Comparison of ENCODE assay signal across 8 cellular contexts in genomic region chr10:15370212-15370740, GRCh38. TPM values are rescaled to one million over a fixed set of nuclear protein-coding genes. Genes with fewer than 3 reads are reported as not detected.
DNase-seq lines count a peak whose midpoint lies in the region; ATAC-seq and TF ChIP-seq lines count a peak whose summit lies in the region.

No MANE protein-coding gene starts in this region.

- peak overlapping the region; percentile 99 for H3K4me2 ChIP-seq in BLaER1

- H3K9me3 Mint-ChIP-seq in activated B cell treated with CpG ODN at 0.5 μM for 24 hours (no peaks in the 10 kb centered on the region), endothelial cell (ENCODE audit: unreplicated experiment) (no peaks in the 10 kb centered on the region)

- H3K4me3 Mint-ChIP-seq in activated B cell treated with CpG ODN at 0.5 μM for 24 hours = peak overlapping the region; percentile 55
- peak overlapping the region; percentile 96 for H3K4me3 Mint-ChIP-seq in endothelial cell (ENCODE audit: unreplicated experiment)

- peak; percentile 34 for ATAC-seq in activated B cell treated with CpG ODN at 0.5 μM for 24 hours (ENCODE audit: low read depth)
- ATAC-seq in upper lobe of left lung (ENCODE audit: low FRiP score in 2 of 2) = peak in 1 of 2 donors; percentile 55
- ATAC-seq in GM18517 (IDR thresholded peaks at IDR 0.05; ENCODE audit: unreplicated experiment) = no peak

- H4K20me1 ChIP-seq in BLaER1 = peaks cover 34% of the 10 kb centered on the region

- peak overlapping the region; percentile 92 for H3K4me3 ChIP-seq in BLaER1
- H3K4me3 ChIP-seq in HFF-Myc (replicated peaks; ENCODE audit: low read depth, low read length) = peak overlapping the region; percentile 65
- peak overlapping the region; percentile 62 to 66 for H3K4me3 ChIP-seq in muscle layer of duodenum (ENCODE audit: low read depth in 1 of 2, low read length in 2 of 2)
- peak overlapping the region; percentile 41 to 69 (median 63) for H3K4me3 ChIP-seq in upper lobe of left lung

- TF ChIP-seq CTCF in HFF-Myc (IDR thresholded peaks at IDR 0.05; ENCODE audit: low read depth, low read length, missing control alignments) (no peak), activated B cell treated with CpG ODN at 0.5 μM for 24 hours (IDR thresholded peaks at IDR 0.05) (no peak), endothelial cell (IDR thresholded peaks at IDR 0.05; ENCODE audit: unreplicated experiment) (no peak), upper lobe of left lung (IDR thresholded peaks at IDR 0.05) (no peak)

- H3K4me1 ChIP-seq in BLaER1 = peaks cover 26% of the 10 kb centered on the region
- peaks cover 0 to 5% of the 10 kb centered on the region in 2 donors for H3K4me1 ChIP-seq in muscle layer of duodenum (ENCODE audit: control insufficient read depth in 1 of 2, insufficient read depth in 2 of 2, low read length in 2 of 2)
- H3K4me1 ChIP-seq in upper lobe of left lung = peaks cover 10 to 12% (median 11%) of the 10 kb centered on the region in 4 donors

- no peaks in the 10 kb centered on the region for H3K27me3 ChIP-seq in BLaER1
- no peaks in the 10 kb centered on the region for H3K27me3 ChIP-seq in muscle layer of duodenum (ENCODE audit: low read depth, low read length)
- H3K27me3 ChIP-seq in upper lobe of left lung = peaks cover 0 to 2% (median 0%) of the 10 kb centered on the region in 4 donors

- POLR2A ChIA-PET in activated B cell treated with CpG ODN at 0.5 μM for 24 hours (lab: Charles Lee) = no interaction called here

- H3K36me3 ChIP-seq in BLaER1 = peaks cover 3% of the 10 kb centered on the region
- no peaks in the 10 kb centered on the region for H3K36me3 ChIP-seq in muscle layer of duodenum (ENCODE audit: control insufficient read depth in 1 of 2, insufficient read depth in 2 of 2, low read length in 2 of 2)
- no peaks in the 10 kb centered on the region for H3K36me3 ChIP-seq in upper lobe of left lung

- no peak overlapping the region for H3K27ac Mint-ChIP-seq in activated B cell treated with CpG ODN at 0.5 μM for 24 hours
- H3K27ac Mint-ChIP-seq in endothelial cell (ENCODE audit: unreplicated experiment) = peak overlapping the region; percentile 64

- WGBS in upper lobe of left lung, 2 donors = 6 to 10% methylated on average over 4 of the region's 45 CpGs

- H3K9ac ChIP-seq in BLaER1 = peak overlapping the region; percentile 97

- no peak for TF ChIP-seq EP300 in upper lobe of left lung (IDR thresholded peaks at IDR 0.05)

- TF ChIP-seq POLR2A in upper lobe of left lung (IDR thresholded peaks at IDR 0.05) = no peak

- DNase-seq in HFF-Myc (ENCODE audit: extremely low read depth, low read depth) (no peak), activated B cell treated with CpG ODN at 0.5 μM for 24 hours (no peak), endothelial cell (ENCODE audit: low spot score) (no peak), upper lobe of left lung (peak in 1 of 2 donors; percentile 87), DMS153 treated with DMSO at 0.1 percent for 48 hours (lab: John Stamatoyannopoulos, UW; ENCODE audit: unreplicated experiment) (no peak)

- CTCF ChIA-PET in activated B cell treated with CpG ODN at 0.5 μM for 24 hours (lab: Charles Lee) = no interaction called here

- H3K4me1 Mint-ChIP-seq in activated B cell treated with CpG ODN at 0.5 μM for 24 hours (peaks cover 11% of the 10 kb centered on the region), endothelial cell (ENCODE audit: unreplicated experiment) (peaks cover 38% of the 10 kb centered on the region)

- H3K27me3 Mint-ChIP-seq in activated B cell treated with CpG ODN at 0.5 μM for 24 hours (peaks cover 52% of the 10 kb centered on the region), endothelial cell (ENCODE audit: unreplicated experiment) (peaks cover 12% of the 10 kb centered on the region)

- H3K9me3 ChIP-seq in BLaER1 (peaks cover 8% of the 10 kb centered on the region), muscle layer of duodenum (ENCODE audit: control insufficient read depth in 1 of 2, low read length in 2 of 2) (no peaks in the 10 kb centered on the region), upper lobe of left lung (no peaks in the 10 kb centered on the region)

- intact Hi-C loops in activated B cell treated with CpG ODN at 0.5 μM for 24 hours (cut with micrococcal nuclease) = no loop called here

- no peaks in the 10 kb centered on the region for H3K36me3 Mint-ChIP-seq in activated B cell treated with CpG ODN at 0.5 μM for 24 hours (ENCODE audit: low read depth)
- H3K36me3 Mint-ChIP-seq in endothelial cell (ENCODE audit: low read depth, unreplicated experiment) = peaks cover 3% of the 10 kb centered on the region

- H3K27ac ChIP-seq in BLaER1 (peak overlapping the region; percentile 94), muscle layer of duodenum (ENCODE audit: low read length) (no peak overlapping the region), upper lobe of left lung (peak overlapping the region; percentile 28 to 80 (median 52))

RNA-seq across cellular contexts. Expression of gene FAM171A1, which starts 0.8 kb away (rescaled TPM):
- total RNA-seq in activated B cell treated with CpG ODN at 0.5 μM for 24 hours (0.05 TPM in 1 of 2 replicates, not detected in the other), endothelial cell (ENCODE audit: unreplicated experiment) (113 TPM), upper lobe of left lung (10 to 100 TPM in 1 of 6 donors, 1 to 10 TPM in 5; 3.7 to 19.4 (median 7.2) TPM)
